ENCODE assay signal across 9 cellular contexts in genomic region chr3:100602506-100603444, GRCh38. TPM values are rescaled to one million over a fixed set of nuclear protein-coding genes. Genes with fewer than 3 reads are reported as not detected.
DNase-seq lines count a peak whose midpoint lies in the region; ATAC-seq, FAIRE-seq and TF ChIP-seq lines count a peak whose summit lies in the region.
"Had no signal": no experiment of that assay in that cellular context is flagged by ENCODE, and none has a peak within 500 bp of the region (broad histone marks: within the 10 kb centered on the region; RNA-seq: fewer than 3 reads in every experiment).

No MANE protein-coding gene starts in this region.

- intact Hi-C loops in tibial artery (cut with DNase I; ENCODE audit: low total_unique reads): no loop called here

- TF ChIP-seq CTCF in GM06990 (IDR thresholded peaks at IDR 0.05; ENCODE audit: insufficient read depth, low read length, poor library complexity, severe bottlenecking): no peak
- no peak for TF ChIP-seq CTCF in bronchial epithelial cell (IDR thresholded peaks at IDR 0.05; ENCODE audit: insufficient read depth, low read length, severe bottlenecking)
- TF ChIP-seq CTCF in tibial artery (IDR thresholded peaks at IDR 0.05): no peak

- DNase-seq in GM06990 (ENCODE audit: extremely low read depth, insufficient read length): peak; percentile 36
- peak; percentile 9 for DNase-seq in NAMALWA (ENCODE audit: low spot score)
- peak; percentile 91 for DNase-seq in bronchial epithelial cell (ENCODE audit: low read depth)
- peak; percentile 9 for DNase-seq in non-pigmented ciliary epithelial cell (ENCODE audit: low read depth)
- no peak for DNase-seq in activated effector memory CD4-positive, alpha-beta T cell treated with anti-CD3 and anti-CD28 coated beads, Interleukin-2, amount 50 U/mL, for 16 hours
- DNase-seq in tibial artery: no peak
- no peak for DNase-seq in amygdala (lab: John Stamatoyannopoulos, UW)

- H3K27ac ChIP-seq in tibial artery: no peak overlapping the region

- ATAC-seq in GM21825 (IDR thresholded peaks at IDR 0.05; ENCODE audit: unreplicated experiment): peak; percentile 42

- H3K36me3 ChIP-seq in GM06990 (ENCODE audit: control insufficient read depth, insufficient read depth, low read length): no peaks in the 10 kb centered on the region
- no peaks in the 10 kb centered on the region for H3K36me3 ChIP-seq in bronchial epithelial cell (ENCODE audit: control insufficient read depth, insufficient read depth, low read length)
- H3K36me3 ChIP-seq in tibial artery: no peaks in the 10 kb centered on the region

- no peaks in the 10 kb centered on the region for H3K27me3 ChIP-seq in GM06990 (replicated peaks; ENCODE audit: control insufficient read depth, insufficient read depth, low read length)
- H3K27me3 ChIP-seq in bronchial epithelial cell (ENCODE audit: control insufficient read depth, insufficient read depth, low read length): no peaks in the 10 kb centered on the region
- no peaks in the 10 kb centered on the region for H3K27me3 ChIP-seq in tibial artery

- H3K9me3 ChIP-seq in tibial artery: no peaks in the 10 kb centered on the region

- H3K4me3 ChIP-seq in GM06990 (replicated peaks; ENCODE audit: low read depth, low read length): peak overlapping the region; percentile 29; the same call in 1 of the 2 replicates
- no peak overlapping the region for H3K4me3 ChIP-seq in bronchial epithelial cell (ENCODE audit: low read depth, low read length)
- H3K4me3 ChIP-seq in tibial artery: no peak overlapping the region

- FAIRE-seq in bronchial epithelial cell (lab: Jason Lieb, UNC): no peak

- peaks cover 0 to 4% (median 0%) of the 10 kb centered on the region in 4 donors for H3K4me1 ChIP-seq in tibial artery

RNA-seq across cellular contexts. Expression of gene ADGRG7, which starts 6.6 kb away (rescaled TPM):
- under 0.01 TPM in 1 of 2 replicates, not detected in the other for total RNA-seq in bronchial epithelial cell
- total RNA-seq: T-helper 2 cell treated with Interferon-gamma antibody and Interleukin-4, amounts not matched to agents 100 ng/mL and 5 ng/mL, for 36 hours had no signal

Comparison
In these comparisons a context has a peak if more than half of its experiments do, and no peak if none do; other contexts are left out.
1. DNase-seq: peak in GM06990 (single experiment), NAMALWA (single experiment), bronchial epithelial cell (single experiment) and non-pigmented ciliary epithelial cell (single experiment); none in activated effector memory CD4-positive, alpha-beta T cell treated with anti-CD3 and anti-CD28 coated beads, Interleukin-2, amount 50 U/mL, for 16 hours (single experiment), tibial artery (0 of 2) and amygdala (0 of 56).